In genomic region chr11:86247608-86248007, GRCh38 we compare ENCODE assay signal across 1 cellular context.
TF ChIP-seq lines count a peak whose summit lies in the region.

No MANE protein-coding gene starts in this region.

TF ChIP-seq in HepG2, 621 proteins besides CTCF, POLR2A, EP300 and RAD21:
- TF ChIP-seq KLF16 (CRISPR knock-in tag; IDR thresholded peaks at IDR 0.05) (no peak), BCL3 (CRISPR knock-in tag; IDR thresholded peaks at IDR 0.05) (no peak), ZBTB37 (CRISPR knock-in tag; IDR thresholded peaks at IDR 0.05) (no peak), ZNF430 (CRISPR knock-in tag; IDR thresholded peaks at IDR 0.05) (no peak)
TF ChIP-seq in HepG2: peak in this region for 0.
